ENCODE assay signal across 21 cellular contexts in genomic region chr6:124903797-124904196, GRCh38. TPM values are rescaled to one million over a fixed set of nuclear protein-coding genes. Genes with fewer than 3 reads are reported as not detected.
"Had no signal": no experiment of that assay in that cellular context is flagged by ENCODE, and none has a peak within 500 bp of the region (broad histone marks: within the 10 kb centered on the region; RNA-seq: fewer than 3 reads in every experiment).

No MANE protein-coding gene starts in this region.

- H3K4me1 ChIP-seq: esophagus muscularis mucosa, gastroesophageal sphincter, right lobe of liver, stomach, suprapubic skin, tibial nerve had no signal

- DNase-seq: activated B cell treated with CpG ODN at 0.5 μM for 24 hours; activated CD4-positive, alpha-beta T cell treated with anti-CD3 and anti-CD28 coated beads for 36 hours; activated CD4-positive, alpha-beta T cell treated with anti-CD3 and anti-CD28 coated beads, Interleukin-2, amount 50 U/mL, for 4 hours; activated CD8-positive, alpha-beta memory T cell treated with anti-CD3 and anti-CD28 coated beads, Interleukin-2, amount 50 U/mL, for 48 hours; activated naive CD4-positive, alpha-beta T cell treated with Interleukin-2 at 50 U/mL for 16 hours; activated naive CD8-positive, alpha-beta T cell treated with anti-CD3 and anti-CD28 coated beads for 36 hours; activated T-cell treated with anti-CD3 and anti-CD28 coated beads, Interleukin-2, amount 50 U/mL, for 4 hours; effector memory CD4-positive, alpha-beta T cell; head of caudate nucleus; hypothalamus; left cardiac atrium; mesenchymal stem cell; nephron progenitor cell; right lobe of liver; small intestine; stomach had no signal

- H3K4me3 ChIP-seq: esophagus muscularis mucosa, gastroesophageal sphincter, right lobe of liver, stomach, suprapubic skin, tibial nerve had no signal

- ATAC-seq: activated CD4-positive, alpha-beta T cell treated with anti-CD3 and anti-CD28 coated beads for 36 hours; activated T-cell treated with anti-CD3 and anti-CD28 coated beads, Interleukin-2, amount 50 U/mL, for 4 hours; gastroesophageal sphincter; left cardiac atrium; right lobe of liver; stimulated activated memory B cell treated with anti-CD40 and anti-IgM and Interleukin-4, amounts not matched to agents 10 μg/mL and 1 μg/mL and 100 μg/mL, for 72 hours had no signal

- H3K9me3 ChIP-seq: esophagus muscularis mucosa, gastroesophageal sphincter, right lobe of liver, stomach, suprapubic skin, tibial nerve had no signal

- H3K36me3 ChIP-seq: esophagus muscularis mucosa, gastroesophageal sphincter, right lobe of liver, stomach, suprapubic skin, tibial nerve had no signal

- H3K27ac ChIP-seq: esophagus muscularis mucosa, gastroesophageal sphincter, right lobe of liver, stomach, suprapubic skin, tibial nerve had no signal

- H3K27me3 ChIP-seq: esophagus muscularis mucosa, gastroesophageal sphincter, right lobe of liver, stomach, suprapubic skin, tibial nerve had no signal

RNA-seq across cellular contexts. Expression of gene RNF217, which starts 58.4 kb away (rescaled TPM):
- total RNA-seq: activated B cell treated with CpG ODN at 0.5 μM for 24 hours had no signal
